1 cellular context compared by ENCODE assay signal in genomic region chr4:125365731-125366130, GRCh38.
TF ChIP-seq lines count a peak whose summit lies in the region.

No MANE protein-coding gene starts in this region.

TF ChIP-seq in IMR-90, 13 proteins besides CTCF, POLR2A, EP300 and RAD21 (continued from another document):
- no peak for TF ChIP-seq BHLHE40 (IDR thresholded peaks at IDR 0.05; ENCODE audit: low read depth, low read length)
- no peak for TF ChIP-seq NFE2L2 (IDR thresholded peaks at IDR 0.05; ENCODE audit: low read depth, low read length)
- no peak for TF ChIP-seq FOS (IDR thresholded peaks at IDR 0.05; ENCODE audit: low read depth, low read length)
- no peak for TF ChIP-seq SMC3 (IDR thresholded peaks at IDR 0.05; ENCODE audit: low read depth, low read length)
